Comparison of ENCODE assay signal across 1 cellular context in the genomic region with DNA sequence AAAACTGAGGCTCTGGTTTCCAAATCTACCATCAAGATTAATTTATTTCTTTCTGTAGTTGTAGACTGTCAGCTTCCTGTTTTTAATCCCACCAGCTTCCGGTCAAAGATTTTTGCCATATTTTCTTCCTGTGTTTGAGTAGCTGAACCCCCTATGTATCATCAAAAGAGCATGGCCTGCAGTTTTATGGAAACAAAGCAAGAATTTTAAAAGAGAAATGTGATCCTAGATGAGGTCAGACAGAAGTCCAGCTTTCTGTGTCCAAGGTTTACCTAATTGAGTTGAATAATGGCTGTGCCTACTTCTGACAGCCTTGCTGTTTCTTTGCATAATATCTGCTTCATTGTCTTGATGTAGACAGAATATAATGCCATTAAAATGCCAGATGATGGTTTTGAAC.
TF ChIP-seq lines count a peak whose summit lies in the region.

No MANE protein-coding gene starts in this region.

TF ChIP-seq in SK-N-SH, 30 proteins besides CTCF, POLR2A, EP300 and RAD21:
- no peak for TF ChIP-seq NFIC (IDR thresholded peaks at IDR 0.05; ENCODE audit: borderline replicate concordance)
- no peak for TF ChIP-seq SIN3A (IDR thresholded peaks at IDR 0.05; ENCODE audit: borderline replicate concordance, low read depth, low read length)
- no peak for TF ChIP-seq MEF2A (IDR thresholded peaks at IDR 0.05; ENCODE audit: borderline replicate concordance, low read depth)
- TF ChIP-seq, protein P1, sequence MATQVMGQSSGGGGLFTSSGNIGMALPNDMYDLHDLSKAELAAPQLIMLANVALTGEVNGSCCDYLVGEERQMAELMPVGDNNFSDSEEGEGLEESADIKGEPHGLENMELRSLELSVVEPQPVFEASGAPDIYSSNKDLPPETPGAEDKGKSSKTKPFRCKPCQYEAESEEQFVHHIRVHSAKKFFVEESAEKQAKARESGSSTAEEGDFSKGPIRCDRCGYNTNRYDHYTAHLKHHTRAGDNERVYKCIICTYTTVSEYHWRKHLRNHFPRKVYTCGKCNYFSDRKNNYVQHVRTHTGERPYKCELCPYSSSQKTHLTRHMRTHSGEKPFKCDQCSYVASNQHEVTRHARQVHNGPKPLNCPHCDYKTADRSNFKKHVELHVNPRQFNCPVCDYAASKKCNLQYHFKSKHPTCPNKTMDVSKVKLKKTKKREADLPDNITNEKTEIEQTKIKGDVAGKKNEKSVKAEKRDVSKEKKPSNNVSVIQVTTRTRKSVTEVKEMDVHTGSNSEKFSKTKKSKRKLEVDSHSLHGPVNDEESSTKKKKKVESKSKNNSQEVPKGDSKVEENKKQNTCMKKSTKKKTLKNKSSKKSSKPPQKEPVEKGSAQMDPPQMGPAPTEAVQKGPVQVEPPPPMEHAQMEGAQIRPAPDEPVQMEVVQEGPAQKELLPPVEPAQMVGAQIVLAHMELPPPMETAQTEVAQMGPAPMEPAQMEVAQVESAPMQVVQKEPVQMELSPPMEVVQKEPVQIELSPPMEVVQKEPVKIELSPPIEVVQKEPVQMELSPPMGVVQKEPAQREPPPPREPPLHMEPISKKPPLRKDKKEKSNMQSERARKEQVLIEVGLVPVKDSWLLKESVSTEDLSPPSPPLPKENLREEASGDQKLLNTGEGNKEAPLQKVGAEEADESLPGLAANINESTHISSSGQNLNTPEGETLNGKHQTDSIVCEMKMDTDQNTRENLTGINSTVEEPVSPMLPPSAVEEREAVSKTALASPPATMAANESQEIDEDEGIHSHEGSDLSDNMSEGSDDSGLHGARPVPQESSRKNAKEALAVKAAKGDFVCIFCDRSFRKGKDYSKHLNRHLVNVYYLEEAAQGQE (IDR thresholded peaks at IDR 0.05; ENCODE audit: low read depth, low read length): no peak
- peak; percentile 37; the same call in 1 of the 2 replicates for TF ChIP-seq TCF12 (IDR thresholded peaks at IDR 0.05)
- no peak for TF ChIP-seq SMC3 (IDR thresholded peaks at IDR 0.05; ENCODE audit: low read depth, low read length)
- TF ChIP-seq, protein P2, sequence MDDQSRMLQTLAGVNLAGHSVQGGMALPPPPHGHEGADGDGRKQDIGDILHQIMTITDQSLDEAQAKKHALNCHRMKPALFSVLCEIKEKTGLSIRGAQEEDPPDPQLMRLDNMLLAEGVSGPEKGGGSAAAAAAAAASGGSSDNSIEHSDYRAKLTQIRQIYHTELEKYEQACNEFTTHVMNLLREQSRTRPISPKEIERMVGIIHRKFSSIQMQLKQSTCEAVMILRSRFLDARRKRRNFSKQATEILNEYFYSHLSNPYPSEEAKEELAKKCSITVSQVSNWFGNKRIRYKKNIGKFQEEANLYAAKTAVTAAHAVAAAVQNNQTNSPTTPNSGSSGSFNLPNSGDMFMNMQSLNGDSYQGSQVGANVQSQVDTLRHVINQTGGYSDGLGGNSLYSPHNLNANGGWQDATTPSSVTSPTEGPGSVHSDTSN (IDR thresholded peaks at IDR 0.05): peak; percentile 64
- TF ChIP-seq, protein P3, sequence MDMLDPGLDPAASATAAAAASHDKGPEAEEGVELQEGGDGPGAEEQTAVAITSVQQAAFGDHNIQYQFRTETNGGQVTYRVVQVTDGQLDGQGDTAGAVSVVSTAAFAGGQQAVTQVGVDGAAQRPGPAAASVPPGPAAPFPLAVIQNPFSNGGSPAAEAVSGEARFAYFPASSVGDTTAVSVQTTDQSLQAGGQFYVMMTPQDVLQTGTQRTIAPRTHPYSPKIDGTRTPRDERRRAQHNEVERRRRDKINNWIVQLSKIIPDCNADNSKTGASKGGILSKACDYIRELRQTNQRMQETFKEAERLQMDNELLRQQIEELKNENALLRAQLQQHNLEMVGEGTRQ (IDR thresholded peaks at IDR 0.05; ENCODE audit: borderline replicate concordance, low read depth, low read length): no peak
- no peak for TF ChIP-seq ELF1 (IDR thresholded peaks at IDR 0.05)
TF ChIP-seq in SK-N-SH: peak in this region for 2.
